In the genomic region with DNA sequence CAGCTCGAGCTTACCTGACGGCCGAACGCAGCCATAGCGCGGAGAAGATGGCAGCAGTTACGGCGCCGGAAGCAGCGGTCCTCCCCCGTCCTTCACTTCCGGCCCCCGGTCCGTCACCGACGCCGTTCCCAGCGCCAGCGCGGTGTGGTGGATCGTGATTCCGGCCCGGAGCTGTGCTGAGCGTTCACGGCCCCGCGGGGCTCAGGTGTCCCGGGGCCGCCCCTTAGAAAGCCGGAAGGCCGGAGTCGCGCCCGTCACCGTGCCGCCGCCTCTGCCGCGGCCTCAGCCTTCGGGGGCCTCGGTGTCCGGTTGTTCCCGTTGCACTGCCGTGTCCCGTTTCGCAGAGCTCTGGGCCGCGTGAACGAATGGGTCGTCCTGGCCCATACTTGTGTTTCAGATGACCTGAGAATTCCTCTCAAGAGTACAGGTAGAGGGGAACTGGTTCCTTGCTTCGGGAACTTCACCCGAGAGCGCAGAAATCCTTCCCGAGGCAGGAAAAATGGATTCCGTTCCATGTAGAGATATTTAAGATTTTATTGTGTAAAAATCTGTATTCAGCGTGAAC, we compare ENCODE assay signal across 8 cellular contexts. TPM values are rescaled to one million over a fixed set of nuclear protein-coding genes. Genes with fewer than 3 reads are reported as not detected.
DNase-seq lines count a peak whose midpoint lies in the region; ATAC-seq and TF ChIP-seq lines count a peak whose summit lies in the region.

A gene with protein sequence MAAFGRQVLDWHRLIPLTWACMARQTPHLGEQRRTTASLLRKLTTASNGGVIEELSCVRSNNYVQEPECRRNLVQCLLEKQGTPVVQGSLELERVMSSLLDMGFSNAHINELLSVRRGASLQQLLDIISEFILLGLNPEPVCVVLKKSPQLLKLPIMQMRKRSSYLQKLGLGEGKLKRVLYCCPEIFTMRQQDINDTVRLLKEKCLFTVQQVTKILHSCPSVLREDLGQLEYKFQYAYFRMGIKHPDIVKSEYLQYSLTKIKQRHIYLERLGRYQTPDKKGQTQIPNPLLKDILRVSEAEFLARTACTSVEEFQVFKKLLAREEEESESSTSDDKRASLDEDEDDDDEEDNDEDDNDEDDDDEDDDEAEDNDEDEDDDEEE (minus strand): TSS at position 49 of the 565 bp plus-strand sequence. CDS start 14 bp downstream, at position 35.

- H3K4me1 ChIP-seq in HUES6 (ENCODE audit: control insufficient read depth, insufficient read depth, low read length) = no peaks in the 10 kb centered on the region
- peaks cover 33% of the 10 kb centered on the region for H3K4me1 ChIP-seq in OCI-LY7 (ENCODE audit: insufficient read depth, low read length, poor library complexity, severe bottlenecking)
- peaks cover 21% of the 10 kb centered on the region for H3K4me1 ChIP-seq in mucosa of descending colon (ENCODE audit: low read depth)

- CTCF ChIA-PET in OCI-LY7 (lab: Charles Lee; ENCODE audit: unreplicated experiment) = no interaction called here

- BruUV-seq in OCI-LY7 (replicated peaks; lab: Mats Ljungman, UMichigan) = TSS peak; percentile 97

- H3K9ac ChIP-seq in HUES6 (ENCODE audit: low read length) = peak within 1 kb of the TSS; percentile 89

- H3K27ac ChIP-seq in HUES6 (ENCODE audit: low read depth, low read length) (peak within 1 kb of the TSS; percentile 84), OCI-LY7 (ENCODE audit: low read depth, low read length, poor library complexity, severe bottlenecking) (peak within 1 kb of the TSS; percentile 63), epithelial cell of prostate (peak within 1 kb of the TSS; percentile 73)

- no peaks in the 10 kb centered on the region for H3K27me3 ChIP-seq in HUES6 (ENCODE audit: control insufficient read depth, insufficient read depth, low read length)

- no peaks in the 10 kb centered on the region for H3K9me3 ChIP-seq in HUES6 (ENCODE audit: control insufficient read depth, insufficient read depth, low read depth, low read length)
- H3K9me3 ChIP-seq in OCI-LY7 (ENCODE audit: low read length) = no peaks in the 10 kb centered on the region
- H3K9me3 ChIP-seq in mucosa of descending colon = no peaks in the 10 kb centered on the region

- DNase-seq in D341Med (ENCODE audit: low spot score) = peak; percentile 91
- peak; percentile 93 for DNase-seq in OCI-LY7 (ENCODE audit: low spot score)
- DNase-seq in activated T-cell treated with anti-CD3 and anti-CD28 coated beads for 48 hours (ENCODE audit: low read depth) = peak; percentile 88
- DNase-seq in epithelial cell of prostate (ENCODE audit: low read depth, low spot score) = peak; percentile 26
- DNase-seq in mucosa of descending colon = peak; percentile 91 to 94 (median 94)
- DNase-seq in stimulated activated CD8-positive, alpha-beta memory T cell treated with anti-CD3 and anti-CD28 coated beads, Interleukin-4, amount 100 ng/mL, for 24 hours (ENCODE audit: low read depth) = peak; percentile 84

- H3K9me2 ChIP-seq in OCI-LY7 (ENCODE audit: insufficient read depth, low read length) = no peaks in the 10 kb centered on the region

- intact Hi-C loops in OCI-LY7 (cut with micrococcal nuclease; ENCODE audit: unreplicated experiment) (loop anchor here (1.0 to 2.0 kb wide), 2 partner anchors 48 to 584 kb away; partner anchors contain the start of genes DTYMK and PPP1R7), mucosa of descending colon (cut with DNase I, micrococcal nuclease) (no loop called here)

- no peak for TF ChIP-seq CTCF in OCI-LY7 (conservative IDR thresholded peaks at IDR 0.05; ENCODE audit: low read length)
- TF ChIP-seq CTCF in mucosa of descending colon (IDR thresholded peaks at IDR 0.05) = no peak

- peaks cover 45% of the 10 kb centered on the region; the same call in 1 of the 2 replicates for H3K79me2 ChIP-seq in OCI-LY7 (ENCODE audit: insufficient read depth, low read depth, low read length)

- ATAC-seq in GM21390 (IDR thresholded peaks at IDR 0.05; ENCODE audit: unreplicated experiment) = peak; percentile 82
- peak; percentile 98 for ATAC-seq in mucosa of descending colon

- H3K36me3 ChIP-seq in HUES6 (ENCODE audit: control insufficient read depth, insufficient read depth, low read length) (peaks cover 34% of the 10 kb centered on the region), OCI-LY7 (ENCODE audit: insufficient read depth, low read length) (peaks cover 33% of the 10 kb centered on the region), mucosa of descending colon (ENCODE audit: low read depth) (no peaks in the 10 kb centered on the region)

- POLR2A ChIA-PET in OCI-LY7 (lab: Charles Lee) = interaction anchor here (0.6 kb wide), 1 partner anchor 706 kb away, joined by 3 read pairs; no protein-coding TSS in a partner anchor

- peak within 1 kb of the TSS; percentile 96 for H3K4me3 ChIP-seq in HUES6 (ENCODE audit: low read depth, low read length)
- H3K4me3 ChIP-seq in OCI-LY7 (ENCODE audit: low read depth, low read length, poor library complexity, severe bottlenecking) = peak within 1 kb of the TSS; percentile 82
- H3K4me3 ChIP-seq in mucosa of descending colon = peak within 1 kb of the TSS; percentile 82

- peak within 1 kb of the TSS; percentile 93 for H2AFZ ChIP-seq in OCI-LY7 (ENCODE audit: low read length)

- H4K20me1 ChIP-seq in OCI-LY7 (ENCODE audit: insufficient read depth, low read length) = peaks cover 4% of the 10 kb centered on the region; the same call in 1 of the 2 replicates

- peak within 1 kb of the TSS; percentile 98 for H3K4me2 ChIP-seq in OCI-LY7 (ENCODE audit: low read length)

RNA-seq across cellular contexts. Expression of the gene that starts here (rescaled TPM):
- total RNA-seq in OCI-LY7 (2014; rRNA removed; shearing (Covaris generic)) = 57.7 and 58.9 TPM in 2 replicates
- total RNA-seq in OCI-LY7 (2022) = 48.2 and 52.8 TPM in 2 replicates
- total RNA-seq in mucosa of descending colon = 10 to 100 TPM; 25.4 to 41.7 (median 32.2) TPM

Comparison
In these comparisons a context has a peak if more than half of its experiments do, and no peak if none do; other contexts are left out.
1. Peak in every context shown above with its lines: DNase-seq, ATAC-seq, H3K4me3 ChIP-seq and H3K27ac ChIP-seq.
2. DNase-seq: peak in every context shown above with its lines; median percentile 94 in mucosa of descending colon; 93 in OCI-LY7; 91 in D341Med; 88 in activated T-cell treated with anti-CD3 and anti-CD28 coated beads for 48 hours; 84 in stimulated activated CD8-positive, alpha-beta memory T cell treated with anti-CD3 and anti-CD28 coated beads, Interleukin-4, amount 100 ng/mL, for 24 hours; 26 in epithelial cell of prostate.